Comparison of ENCODE assay signal across 8 cellular contexts in genomic region chr1:234611153-234611798, GRCh38. TPM values are rescaled to one million over a fixed set of nuclear protein-coding genes. Genes with fewer than 3 reads are reported as not detected.
DNase-seq lines count a peak whose midpoint lies in the region; ATAC-seq and TF ChIP-seq lines count a peak whose summit lies in the region.

No MANE protein-coding gene starts in this region.

- H3K4me1 ChIP-seq in HUES64 (ENCODE audit: insufficient read depth, low read length) (peaks cover 44% of the 10 kb centered on the region), heart right ventricle (peaks cover 12 to 47% (median 41%) of the 10 kb centered on the region in 9 donors)

- H3K9me3 ChIP-seq in HUES64 (ENCODE audit: insufficient read depth, low read depth, low read length) (no peaks in the 10 kb centered on the region), heart right ventricle (no peaks in the 10 kb centered on the region)

- H3K9ac ChIP-seq in HUES64 (ENCODE audit: low read depth, low read length) = peak overlapping the region; percentile 59

- intact Hi-C loops in heart right ventricle (cut with DNase I) = loop anchor here (1.0 to 10.0 kb wide), 17 partner anchors 110 to 471 kb away; no protein-coding TSS in a partner anchor

- H3K4me3 Mint-ChIP-seq in activated naive CD8-positive, alpha-beta T cell treated with anti-CD3 and anti-CD28 coated beads, Interleukin-2, amount 50 U/mL, for 24 hours = peak overlapping the region; percentile 92

- WGBS in HUES64 = 5% methylated on average over 30 of the region's 30 CpGs
- WGBS in heart right ventricle, 2 donors = 3 to 4% methylated on average over 24 to 28 of the region's 30 CpGs

- peak in 2 of 9 donors; percentile 11 to 17 for TF ChIP-seq CTCF in heart right ventricle (IDR thresholded peaks at IDR 0.05)

- H3K36me3 Mint-ChIP-seq in activated naive CD8-positive, alpha-beta T cell treated with anti-CD3 and anti-CD28 coated beads, Interleukin-2, amount 50 U/mL, for 24 hours (ENCODE audit: low read depth) = peaks cover 23% of the 10 kb centered on the region

- peaks cover 19% of the 10 kb centered on the region for H3K36me3 ChIP-seq in HUES64 (ENCODE audit: insufficient read depth, low read length)
- peaks cover 0 to 25% (median 18%) of the 10 kb centered on the region in 9 donors for H3K36me3 ChIP-seq in heart right ventricle

- H3K27me3 ChIP-seq in HUES64 (ENCODE audit: insufficient read depth, low read length) (no peaks in the 10 kb centered on the region), heart right ventricle (no peaks in the 10 kb centered on the region)

- peak overlapping the region; percentile 98 for H3K27ac ChIP-seq in HUES64 (ENCODE audit: low read depth, low read length)
- H3K27ac ChIP-seq in heart right ventricle = peak overlapping the region; percentile 95 to 100 (median 99)

- H3K9me3 Mint-ChIP-seq in activated naive CD8-positive, alpha-beta T cell treated with anti-CD3 and anti-CD28 coated beads, Interleukin-2, amount 50 U/mL, for 24 hours = no peaks in the 10 kb centered on the region

- DNase-seq in EH (ENCODE audit: low read depth) (peak; percentile 87), NOMO-1 (lab: John Stamatoyannopoulos, UW; ENCODE audit: unreplicated experiment in 2 of 2) (peak; percentile 86 to 87), heart right ventricle (peak in 1 of 2 donors; percentile 63), putamen (ENCODE audit: low spot score) (peak; percentile 81), HEK293T (ENCODE audit: extremely low spot score) (no peak)
- no peak for DNase-seq in activated naive CD8-positive, alpha-beta T cell treated with anti-CD3 and anti-CD28 coated beads, Interleukin-2, amount 50 U/mL, for 24 hours

- peak overlapping the region; percentile 99 for H3K27ac Mint-ChIP-seq in activated naive CD8-positive, alpha-beta T cell treated with anti-CD3 and anti-CD28 coated beads, Interleukin-2, amount 50 U/mL, for 24 hours

- H3K4me3 ChIP-seq in HUES64 (ENCODE audit: low read length) = peak overlapping the region; percentile 91
- H3K4me3 ChIP-seq in heart right ventricle = peak overlapping the region in 9 of 10 donors; percentile 46 to 70 (median 58)

- POLR2A ChIA-PET in HEK293T (lab: Yijun Ruan, JAX) = interaction anchor here (0.6 to 7.0 kb wide), 60 partner anchors 9 to 517 kb away, joined by 3 to 154 read pairs (median 5); partner anchors contain the start of gene TOMM20

- peak; percentile 23 for ATAC-seq in GM21526 (IDR thresholded peaks at IDR 0.05; ENCODE audit: low FRiP score, unreplicated experiment)
- ATAC-seq in activated naive CD8-positive, alpha-beta T cell treated with anti-CD3 and anti-CD28 coated beads, Interleukin-2, amount 50 U/mL, for 24 hours = peak; percentile 50
- ATAC-seq in heart right ventricle = peak; percentile 4 to 42 (median 14)

- CTCF ChIA-PET in HEK293T (lab: Yijun Ruan, JAX) = interaction anchor here (0.6 to 1.3 kb wide), 8 partner anchors 9 to 473 kb away, joined by 3 to 8 read pairs (median 4); no protein-coding TSS in a partner anchor

- peaks cover 6% of the 10 kb centered on the region for H3K27me3 Mint-ChIP-seq in activated naive CD8-positive, alpha-beta T cell treated with anti-CD3 and anti-CD28 coated beads, Interleukin-2, amount 50 U/mL, for 24 hours

- H3K4me1 Mint-ChIP-seq in activated naive CD8-positive, alpha-beta T cell treated with anti-CD3 and anti-CD28 coated beads, Interleukin-2, amount 50 U/mL, for 24 hours = peaks cover 49% of the 10 kb centered on the region

TF ChIP-seq in HEK293T, 16 proteins besides CTCF, POLR2A, EP300 and RAD21:
- TF ChIP-seq ELF4 (IDR thresholded peaks at IDR 0.05) (no peak), FOXA1 (IDR thresholded peaks at IDR 0.05) (no peak), FOXM1 (IDR thresholded peaks at IDR 0.05; ENCODE audit: borderline replicate concordance) (no peak), ZNF384 (IDR thresholded peaks at IDR 0.05) (no peak; the same call in 1 of the 2 replicates), SUZ12 (IDR thresholded peaks at IDR 0.05) (no peak), ARNT (IDR thresholded peaks at IDR 0.05) (no peak), L3MBTL2 (conservative IDR thresholded peaks at IDR 0.05) (no peak), NFRKB (IDR thresholded peaks at IDR 0.05) (no peak), SP1 (IDR thresholded peaks at IDR 0.05) (no peak), CTBP1 (IDR thresholded peaks at IDR 0.05; ENCODE audit: borderline replicate concordance) (no peak), HDGF (IDR thresholded peaks at IDR 0.05; ENCODE audit: borderline replicate concordance) (no peak), BHLHE40 (IDR thresholded peaks at IDR 0.05; ENCODE audit: borderline replicate concordance) (no peak), PKNOX1 (IDR thresholded peaks at IDR 0.05) (no peak; the same call in 1 of the 2 replicates), FOXK2 (IDR thresholded peaks at IDR 0.05) (no peak)

RNA-seq across cellular contexts. Expression of gene IRF2BP2, which starts 1.3 kb away (rescaled TPM):
- polyA plus RNA-seq in HUES64 (2013, experiment 1 of 2) = 35.5 TPM
- polyA plus RNA-seq in HUES64 (2013, experiment 2 of 2) = 43.3 TPM
- total RNA-seq in heart right ventricle = 100 to 1,000 TPM in 6 of 10 donors, 10 to 100 TPM in 4; 78.2 to 181 (median 104) TPM
- 10 to 100 TPM; 50.6 to 54.0 TPM for polyA plus RNA-seq in heart right ventricle

Comparison
In these comparisons a context has a peak if more than half of its experiments do, and no peak if none do; other contexts are left out.
1. DNase-seq: peak in EH (single experiment), NOMO-1 (2 of 2) and putamen (single experiment); none in activated naive CD8-positive, alpha-beta T cell treated with anti-CD3 and anti-CD28 coated beads, Interleukin-2, amount 50 U/mL, for 24 hours (single experiment) and HEK293T (single experiment).
2. Peak in every context shown above with its lines, with median percentiles within 50 percentile points of each other: ATAC-seq.